2 cellular contexts compared by ENCODE assay signal in genomic region chr13:48579167-48579918, GRCh38.
TF ChIP-seq lines count a peak whose summit lies in the region.

No MANE protein-coding gene starts in this region.

TF ChIP-seq in SK-N-SH, 30 proteins besides CTCF, POLR2A, EP300 and RAD21 (continued from another document):
- TF ChIP-seq REST (IDR thresholded peaks at IDR 0.05; ENCODE audit: low read depth, low read length), result no peak

TF ChIP-seq in SK-N-SH treated with all-trans-retinoic acid at 6 μM for 48 hours, 23 proteins besides CTCF, POLR2A, EP300 and RAD21 (continued from another document):
- TF ChIP-seq PATZ1 (CRISPR knock-in tag; IDR thresholded peaks at IDR 0.05; ENCODE audit: borderline replicate concordance) (no peak), ESRRG (CRISPR knock-in tag; IDR thresholded peaks at IDR 0.05) (no peak), TOX (CRISPR knock-in tag; IDR thresholded peaks at IDR 0.05; ENCODE audit: borderline replicate concordance) (no peak), ZC3H10 (CRISPR knock-in tag; IDR thresholded peaks at IDR 0.05) (no peak), CSDC2 (CRISPR knock-in tag; IDR thresholded peaks at IDR 0.05) (no peak), CSRNP3 (CRISPR knock-in tag; IDR thresholded peaks at IDR 0.05) (no peak)
